2 cellular contexts compared by ENCODE assay signal in genomic region chr5:89878733-89879132, GRCh38.
TF ChIP-seq lines count a peak whose summit lies in the region.

No MANE protein-coding gene starts in this region.

TF ChIP-seq in GM23338, 12 proteins besides CTCF, POLR2A, EP300 and RAD21 (continued from another document):
- TF ChIP-seq REST (IDR thresholded peaks at IDR 0.05; ENCODE audit: unreplicated experiment): no peak

TF ChIP-seq in HEK293, 187 proteins besides CTCF, POLR2A, EP300 and RAD21:
- TF ChIP-seq ZNF26 (tag by site-specific recombination; IDR thresholded peaks at IDR 0.05): no peak
- no peak for TF ChIP-seq ZNF48 (tag by site-specific recombination; IDR thresholded peaks at IDR 0.05)
- TF ChIP-seq ZNF169 (tag by site-specific recombination; IDR thresholded peaks at IDR 0.05): no peak
- no peak for TF ChIP-seq SP2 (tag by site-specific recombination; IDR thresholded peaks at IDR 0.05)
- TF ChIP-seq SCRT1 (tag by site-specific recombination; IDR thresholded peaks at IDR 0.05; ENCODE audit: borderline replicate concordance): no peak
- no peak for TF ChIP-seq ZNF366 (tag by site-specific recombination; conservative IDR thresholded peaks at IDR 0.05)
- 0 out of 2 replicates have a peak, but pooled peaks have one; percentile 5 for TF ChIP-seq SP3 (tag by site-specific recombination; IDR thresholded peaks at IDR 0.05)
- no peak for TF ChIP-seq ZNF830 (tag by site-specific recombination; IDR thresholded peaks at IDR 0.05; ENCODE audit: low read depth)
